In the genomic region with DNA sequence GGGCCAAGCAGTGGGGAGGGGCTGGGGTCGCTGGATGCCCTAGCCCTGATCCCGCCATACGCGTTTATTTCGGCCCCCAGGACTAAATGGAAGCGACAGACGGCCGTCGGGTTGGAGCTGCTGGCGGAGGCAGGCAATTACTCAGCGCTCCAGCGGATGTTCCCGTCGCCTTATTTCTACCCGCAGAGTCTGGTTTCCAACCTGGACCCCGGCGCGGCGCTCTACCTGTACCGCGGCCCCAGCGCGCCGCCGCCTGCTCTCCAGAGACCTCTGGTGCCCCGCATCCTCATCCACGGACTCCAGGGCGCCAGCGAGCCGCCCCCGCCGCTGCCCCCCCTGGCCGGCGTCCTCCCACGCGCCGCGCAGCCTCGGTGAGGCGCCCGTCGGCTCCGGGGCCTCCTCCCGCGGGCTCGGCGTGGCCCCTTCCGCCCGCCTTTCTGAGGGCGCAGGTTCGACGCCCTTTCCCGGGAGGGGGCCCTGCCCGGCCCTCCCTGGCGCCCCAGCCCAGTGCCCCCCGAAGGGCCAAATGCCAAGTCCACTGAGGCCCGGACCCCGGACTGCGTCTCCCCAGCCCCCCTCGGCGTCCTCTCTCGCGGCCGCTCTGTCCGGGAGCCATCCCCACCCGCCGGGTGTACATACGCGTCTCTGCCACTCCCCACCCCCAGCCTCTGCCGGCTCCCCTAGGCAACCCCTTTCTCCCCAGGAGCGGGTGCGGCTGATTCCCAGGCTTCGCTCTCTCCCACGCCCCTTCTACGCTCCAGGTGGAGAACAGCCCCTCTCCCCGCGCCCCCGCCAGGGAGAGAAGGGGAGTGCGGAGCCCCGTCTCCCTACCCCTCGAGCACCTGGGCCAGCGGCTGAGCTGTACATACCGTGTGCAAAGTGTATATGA, we compare ENCODE assay signal across 17 cellular contexts. TPM values are rescaled to one million over a fixed set of nuclear protein-coding genes. Genes with fewer than 3 reads are reported as not detected.
A peak's percentile ranks its signal among the peaks of the same experiment; 100 is the strongest.
DNase-seq lines count a peak whose midpoint lies in the region; ATAC-seq, FAIRE-seq and TF ChIP-seq lines count a peak whose summit lies in the region.
"Had no signal": no experiment of that assay in that cellular context is flagged by ENCODE, and none has a peak within 500 bp of the region (broad histone marks: within the 10 kb centered on the region; RNA-seq: fewer than 3 reads in every experiment).

No MANE protein-coding gene starts in this region.

- H3K27ac ChIP-seq in A549 (peak overlapping the region in 1 of 2 experiments; percentile 35; a peak in 2 of 6 replicates), kidney (ENCODE audit: low read depth in 2 of 2, low read length in 2 of 2) (no peak overlapping the region)
- H3K27ac ChIP-seq: upper lobe of right lung, WERI-Rb-1 had no signal

- TF ChIP-seq CTCF in A549 (IDR thresholded peaks at IDR 0.05): no peak
- no peak for TF ChIP-seq CTCF in kidney (IDR thresholded peaks at IDR 0.05; ENCODE audit: borderline replicate concordance, extremely low read depth, insufficient read depth)

- no peak for TF ChIP-seq POLR2A in A549 (IDR thresholded peaks at IDR 0.05; ENCODE audit: low read length)

- TF ChIP-seq RAD21 in A549 (conservative IDR thresholded peaks at IDR 0.05 in 1 of 2, IDR thresholded peaks at IDR 0.05 in 1 of 2): no peak

- H3K36me3 ChIP-seq in kidney (ENCODE audit: control insufficient read depth in 1 of 2, insufficient read depth in 2 of 2, low read length in 2 of 2): no peaks in the 10 kb centered on the region

- POLR2A ChIA-PET in A549 (lab: Yijun Ruan, JAX): no interaction called here

- H3K4me1 ChIP-seq in A549: peaks cover 16% of the 10 kb centered on the region; the same call in 1 of the 3 replicates
- peaks cover 0 to 4% of the 10 kb centered on the region in 2 donors for H3K4me1 ChIP-seq in kidney (ENCODE audit: control insufficient read depth in 1 of 2, insufficient read depth in 1 of 2, low read depth in 1 of 2, low read length in 2 of 2)

- H3K9ac ChIP-seq in kidney (ENCODE audit: low read length in 2 of 2): no peak overlapping the region

- H3K4me2 ChIP-seq in A549: peak overlapping the region; percentile 81

- FAIRE-seq in A549 (lab: Jason Lieb, UNC) (no peak), kidney (lab: Jason Lieb, UNC) (no peak)
- FAIRE-seq: RCC 7860 had no signal

- DNase-seq in A549 (ENCODE audit: low read depth in 1 of 2, low spot score in 1 of 2) (peak in 1 of 2 experiments; percentile 36), Daoy (ENCODE audit: low read depth) (peak; percentile 35), kidney (peak; percentile 55), SIG-M5 treated with dmso at 0.1 percent for 504 hours (lab: John Stamatoyannopoulos, UW; ENCODE audit: unreplicated experiment) (no peak)
- no peak for DNase-seq in stimulated activated CD4-positive, alpha-beta T cell treated with anti-CD3 and anti-CD28 coated beads, Interleukin-15, amount 100 ng/mL, for 24 hours
- DNase-seq: activated naive CD4-positive, alpha-beta T cell treated with Interleukin-2 at 50 U/mL for 16 hours; mammary epithelial cell; NCI-H524 treated with DMSO at 0.1 percent for 48 hours; nucleus accumbens; stimulated activated naive CD4-positive, alpha-beta T cell; upper lobe of right lung; WERI-Rb-1 had no signal

- peak overlapping the region; percentile 35; the same call in 1 of the 3 replicates for H3K4me3 ChIP-seq in A549
- H3K4me3 ChIP-seq in kidney (ENCODE audit: low read length in 2 of 2): no peak overlapping the region
- H3K4me3 ChIP-seq: upper lobe of right lung had no signal

- ATAC-seq in A549: peak; percentile 36 to 66; a peak in 5 of 6 replicates
- ATAC-seq in SK-N-SH treated with all-trans-retinoic acid at 6 μM for 48 hours: peak; percentile 17
- ATAC-seq in HG03469 (IDR thresholded peaks at IDR 0.05; ENCODE audit: unreplicated experiment): no peak
- ATAC-seq: upper lobe of right lung had no signal

- CTCF ChIA-PET in A549 (lab: Yijun Ruan, JAX): interaction anchor here (0.5 to 1.0 kb wide), 3 partner anchors 15 to 1146 kb away, joined by 3 read pairs; no protein-coding TSS in a partner anchor

- 48% methylated on average over 30 of the region's 83 CpGs for WGBS in A549 (ENCODE audit: missing lambda C conversion rate)

- intact Hi-C loops in kidney (cut with DNase I): no loop called here

- H3K9me3 ChIP-seq in A549: no peaks in the 10 kb centered on the region
- no peaks in the 10 kb centered on the region for H3K9me3 ChIP-seq in kidney (ENCODE audit: control insufficient read depth in 1 of 2, low read length in 2 of 2)
- H3K9me3 ChIP-seq: upper lobe of right lung had no signal

- no peak for TF ChIP-seq EP300 in A549 (IDR thresholded peaks at IDR 0.05)

TF ChIP-seq in A549, 52 proteins besides CTCF, POLR2A, EP300 and RAD21:
- TF ChIP-seq NPAS2 (CRISPR knock-in tag; IDR thresholded peaks at IDR 0.05; ENCODE audit: borderline replicate concordance): no peak
- TF ChIP-seq ZNF302 (CRISPR knock-in tag; IDR thresholded peaks at IDR 0.05): no peak
- no peak for TF ChIP-seq CHD2 (IDR thresholded peaks at IDR 0.05; ENCODE audit: low read length, partially characterized antibody)
- TF ChIP-seq HDAC2 (IDR thresholded peaks at IDR 0.05): no peak
- TF ChIP-seq ESRRA (IDR thresholded peaks at IDR 0.05; ENCODE audit: borderline replicate concordance, low read length): no peak
- TF ChIP-seq EHF (CRISPR knock-in tag; IDR thresholded peaks at IDR 0.05): no peak
- no peak for TF ChIP-seq KDM1A (IDR thresholded peaks at IDR 0.05; ENCODE audit: low read depth)
- no peak for TF ChIP-seq HOXB5 (CRISPR knock-in tag; IDR thresholded peaks at IDR 0.05)
- TF ChIP-seq MAFK (IDR thresholded peaks at IDR 0.05; ENCODE audit: partially characterized antibody): no peak
- TF ChIP-seq GATA3 (IDR thresholded peaks at IDR 0.05; ENCODE audit: borderline replicate concordance): no peak
- no peak for TF ChIP-seq FOSB (CRISPR knock-in tag; IDR thresholded peaks at IDR 0.05)
- no peak for TF ChIP-seq HOXB13 (CRISPR knock-in tag; IDR thresholded peaks at IDR 0.05; ENCODE audit: low read depth)
- TF ChIP-seq RCOR1 (IDR thresholded peaks at IDR 0.05; ENCODE audit: low read depth, low read length): no peak
- no peak for TF ChIP-seq NFE2L2 (conservative IDR thresholded peaks at IDR 0.05; ENCODE audit: low read length)
- TF ChIP-seq KDM5A (IDR thresholded peaks at IDR 0.05): no peak

TF ChIP-seq in SK-N-SH treated with all-trans-retinoic acid at 6 μM for 48 hours, 23 proteins besides CTCF, POLR2A, EP300 and RAD21:
- TF ChIP-seq ZFP3 (CRISPR knock-in tag; IDR thresholded peaks at IDR 0.05) (no peak), BACH2 (CRISPR knock-in tag; IDR thresholded peaks at IDR 0.05; ENCODE audit: borderline replicate concordance) (no peak), SNAI2 (CRISPR knock-in tag; IDR thresholded peaks at IDR 0.05) (no peak), CSDC2 (CRISPR knock-in tag; IDR thresholded peaks at IDR 0.05) (no peak)
TF ChIP-seq in SK-N-SH treated with all-trans-retinoic acid at 6 μM for 48 hours: peak in this region for 0.

RNA-seq across cellular contexts. Expression of a gene that starts 7.0 kb away (rescaled TPM):
- polyA plus RNA-seq in A549 (2011; rRNA removed) (not detected in 2 replicates), A549 (2017; fragmentation: RNase III; extraction: RNeasy Plus Mini Kit Qiagen cat#74134 plus additional on column Dnase treatment) (not detected in 3 replicates), kidney (ENCODE audit: insufficient read depth, low read depth, low replicate concordance) (not detected)
- not detected in 2 replicates for polyA plus RNA-seq in A549 (2012; cell fraction: cytosol; rRNA removed)
- not detected in 2 replicates for polyA plus RNA-seq in A549 (2012; cell fraction: nucleus; rRNA removed)
- polyA minus RNA-seq in A549 (2011; rRNA and poly(A)+ RNA removed): not detected in 2 replicates
- not detected in 2 replicates for total RNA-seq in Daoy (2014; rRNA removed; shearing (Covaris generic))
- total RNA-seq in kidney: not detected
- total RNA-seq: fibroblast of lung, LHCN-M2, mammary epithelial cell, upper lobe of right lung had no signal
- polyA plus RNA-seq: fibroblast of lung, mammary epithelial cell had no signal

Comparison
In these comparisons a context has a peak if more than half of its experiments do, and no peak if none do; other contexts are left out.
1. DNase-seq: peak in Daoy (single experiment) and kidney (single experiment); none in stimulated activated CD4-positive, alpha-beta T cell treated with anti-CD3 and anti-CD28 coated beads, Interleukin-15, amount 100 ng/mL, for 24 hours (single experiment) and SIG-M5 treated with dmso at 0.1 percent for 504 hours (single experiment).